In genomic region chr6:16806363-16806762, GRCh38 we compare ENCODE assay signal across 25 cellular contexts. TPM values are rescaled to one million over a fixed set of nuclear protein-coding genes. Genes with fewer than 3 reads are reported as not detected.
DNase-seq lines count a peak whose midpoint lies in the region; ATAC-seq and TF ChIP-seq lines count a peak whose summit lies in the region.
"Had no signal": no experiment of that assay in that cellular context is flagged by ENCODE, and none has a peak within 500 bp of the region (broad histone marks: within the 10 kb centered on the region; RNA-seq: fewer than 3 reads in every experiment).

No MANE protein-coding gene starts in this region.

- no peaks in the 10 kb centered on the region for H3K9me2 ChIP-seq in neural cell (ENCODE audit: insufficient read depth, low read length)

- peak overlapping the region in 3 of 5 experiments; percentile 40 to 98 (median 93) for H3K27ac Mint-ChIP-seq in brain
- H3K27ac Mint-ChIP-seq: CD14-positive monocyte; CD4-positive, alpha-beta memory T cell; CD4-positive, CD25-positive, alpha-beta regulatory T cell; CD8-positive, alpha-beta memory T cell had no signal

- H3K4me3 ChIP-seq in HEK293 (ENCODE audit: low read depth, low read length) (no peak overlapping the region), neural cell (ENCODE audit: low read length) (peak overlapping the region; percentile 68), trophoblast cell (ENCODE audit: low read depth, low read length) (no peak overlapping the region)
- H3K4me3 ChIP-seq: BLaER1, GM12878 had no signal

- H2BK120ac ChIP-seq in trophoblast cell (ENCODE audit: insufficient read depth, low read length, poor library complexity), result no peak overlapping the region

- CTCF ChIA-PET in HEK293 (lab: Yijun Ruan, JAX), result interaction anchor here (1.0 to 2.4 kb wide), 5 partner anchors 11 to 473 kb away, joined by 3 to 12 read pairs (median 4); no protein-coding TSS in a partner anchor

- no peak for TF ChIP-seq EP300 in neural cell (conservative IDR thresholded peaks at IDR 0.05; ENCODE audit: poor library complexity, severe bottlenecking)

- no peak overlapping the region for H3K14ac ChIP-seq in trophoblast cell (ENCODE audit: low read length)

- no peak for TF ChIP-seq RAD21 in neural cell (conservative IDR thresholded peaks at IDR 0.05)

- H3K27me3 ChIP-seq in neural cell (ENCODE audit: insufficient read depth, low read depth, low read length) (no peaks in the 10 kb centered on the region), trophoblast cell (ENCODE audit: insufficient read depth, low read length) (no peaks in the 10 kb centered on the region)
- H3K27me3 ChIP-seq: BE2C, BLaER1 had no signal

- H3K9me3 Mint-ChIP-seq in brain, result peaks cover 19 to 34% (median 28%) of the 10 kb centered on the region in 5 experiments

- H3K27ac ChIP-seq in HEK293 (ENCODE audit: extremely low read depth, low read depth, low read length) (no peak overlapping the region), neural cell (ENCODE audit: low read length) (peak overlapping the region; percentile 99), trophoblast cell (ENCODE audit: low read depth, low read length) (no peak overlapping the region)
- H3K27ac ChIP-seq: BLaER1 had no signal

- ATAC-seq in HG02973 (IDR thresholded peaks at IDR 0.05; ENCODE audit: unreplicated experiment), result no peak
- ATAC-seq: GM12878 had no signal

- peaks cover 55% of the 10 kb centered on the region for H3K4me1 Mint-ChIP-seq in brain
- H3K4me1 Mint-ChIP-seq: CD4-positive, alpha-beta memory T cell; CD4-positive, CD25-positive, alpha-beta regulatory T cell; CD8-positive, alpha-beta memory T cell had no signal

- H3K79me2 ChIP-seq in neural cell (replicated peaks; ENCODE audit: insufficient read depth, low read length) (no peaks in the 10 kb centered on the region), trophoblast cell (ENCODE audit: control insufficient read depth, insufficient read depth, low read length, poor library complexity) (no peaks in the 10 kb centered on the region)

- no peaks in the 10 kb centered on the region for H3K9me3 ChIP-seq in HEK293 (ENCODE audit: control insufficient read depth, insufficient read depth, low read depth, low read length)
- peaks cover 11% of the 10 kb centered on the region for H3K9me3 ChIP-seq in neural cell (ENCODE audit: low read length)
- H3K9me3 ChIP-seq in trophoblast cell (ENCODE audit: insufficient read depth, low read depth, low read length), result no peaks in the 10 kb centered on the region
- H3K9me3 ChIP-seq: BE2C had no signal

- H2BK5ac ChIP-seq in trophoblast cell (ENCODE audit: low read depth, low read length, poor library complexity), result no peak overlapping the region

- H3K4ac ChIP-seq in trophoblast cell (ENCODE audit: low read depth, low read length), result no peak overlapping the region

- H2BK12ac ChIP-seq in trophoblast cell (ENCODE audit: low read length), result no peak overlapping the region

- H3K4me1 ChIP-seq in HEK293 (ENCODE audit: control insufficient read depth, insufficient read depth, low read length), result peaks cover 19% of the 10 kb centered on the region
- H3K4me1 ChIP-seq in trophoblast cell (ENCODE audit: control insufficient read depth in 1 of 2, insufficient read depth in 2 of 2, low read length in 2 of 2), result no peaks in the 10 kb centered on the region
- H3K4me1 ChIP-seq: BLaER1 had no signal

- peaks cover 13% of the 10 kb centered on the region for H3K36me3 Mint-ChIP-seq in brain
- H3K36me3 Mint-ChIP-seq: CD4-positive, alpha-beta memory T cell; CD4-positive, CD25-positive, alpha-beta regulatory T cell had no signal

- no peak overlapping the region for H4K8ac ChIP-seq in trophoblast cell (ENCODE audit: low read depth, low read length)

- H3K36me3 ChIP-seq in HEK293 (ENCODE audit: control insufficient read depth in 2 of 2, insufficient read depth in 1 of 2, low read length in 2 of 2) (no peaks in the 10 kb centered on the region), neural cell (ENCODE audit: insufficient read depth, low read length) (no peaks in the 10 kb centered on the region), trophoblast cell (ENCODE audit: control insufficient read depth in 1 of 2, insufficient read depth in 2 of 2, low read length in 2 of 2) (no peaks in the 10 kb centered on the region)
- H3K36me3 ChIP-seq: BE2C, BLaER1 had no signal

- no peak overlapping the region for H4K91ac ChIP-seq in trophoblast cell (ENCODE audit: low read depth, low read length)

- no peak overlapping the region for H3K23ac ChIP-seq in trophoblast cell (ENCODE audit: low read length)

- POLR2A ChIA-PET in HEK293 (lab: Yijun Ruan, JAX), result no interaction called here

- H3K79me1 ChIP-seq in trophoblast cell (ENCODE audit: low read length), result no peaks in the 10 kb centered on the region

- no peak overlapping the region for H2AK5ac ChIP-seq in trophoblast cell (ENCODE audit: low read length)

- peak overlapping the region; percentile 96 for H3K9ac ChIP-seq in neural cell (ENCODE audit: low read length)
- no peak overlapping the region for H3K9ac ChIP-seq in trophoblast cell (ENCODE audit: low read length)
- H3K9ac ChIP-seq: BLaER1 had no signal

- peaks cover 4% of the 10 kb centered on the region for H3K27me3 Mint-ChIP-seq in brain
- H3K27me3 Mint-ChIP-seq: CD8-positive, alpha-beta memory T cell had no signal

- WGBS in trophoblast cell (ENCODE audit: extremely low coverage, insufficient coverage, insufficient read length), result no CpG with 5 or more reads among the region's 2 CpGs

- H3F3A ChIP-seq in neural cell (ENCODE audit: insufficient read depth, low read length, poor library complexity, severe bottlenecking), result peaks cover 3% of the 10 kb centered on the region

- no peak for TF ChIP-seq CTCF in HEK293 (tag by site-specific recombination; IDR thresholded peaks at IDR 0.05)
- no peak for TF ChIP-seq CTCF in brain (conservative IDR thresholded peaks at IDR 0.05)
- no peak for TF ChIP-seq CTCF in neural cell (IDR thresholded peaks at IDR 0.05; ENCODE audit: poor library complexity, severe bottlenecking)

- peak; percentile 32 for DNase-seq in NCI-H69 (lab: John Stamatoyannopoulos, UW)
- DNase-seq in iPS-NIHi11 (ENCODE audit: low spot score), result no peak
- no peak for DNase-seq in trophoblast cell
- DNase-seq: 8988T; ACHN; BE2C; C1 segment of cervical spinal cord; CD4-positive, alpha-beta memory T cell; CD4-positive, CD25-positive, alpha-beta regulatory T cell; CD8-positive, alpha-beta memory T cell; COR-L47; DMS 273 treated with DMSO at 0.1 percent for 48 hours; DMS153; DMS53; DMS79; DND-41; EL; GDM1 had no signal

- no peaks in the 10 kb centered on the region for H4K20me1 ChIP-seq in neural cell (ENCODE audit: insufficient read depth)
- H4K20me1 ChIP-seq: BLaER1 had no signal

- no peak overlapping the region for H3K4me3 Mint-ChIP-seq in brain
- H3K4me3 Mint-ChIP-seq: CD14-positive monocyte; CD4-positive, alpha-beta memory T cell; CD4-positive, CD25-positive, alpha-beta regulatory T cell; CD8-positive, alpha-beta memory T cell had no signal

- no peak overlapping the region for H4K12ac ChIP-seq in trophoblast cell (ENCODE audit: low read depth, low read length)

- H3K4me2 ChIP-seq in neural cell (ENCODE audit: low read length), result no peak overlapping the region
- no peak overlapping the region for H3K4me2 ChIP-seq in trophoblast cell (ENCODE audit: low read length)
- H3K4me2 ChIP-seq: BLaER1 had no signal

- H2AFZ ChIP-seq in neural cell (ENCODE audit: low read depth, low read length) (no peak overlapping the region), trophoblast cell (ENCODE audit: insufficient read depth, low read length, poor library complexity) (no peak overlapping the region)

- H3K18ac ChIP-seq in trophoblast cell (ENCODE audit: low read length), result no peak overlapping the region

TF ChIP-seq in HEK293, 187 proteins besides CTCF, POLR2A, EP300 and RAD21:
- TF ChIP-seq ZNF768 (tag by site-specific recombination; IDR thresholded peaks at IDR 0.05) (peak; percentile 74; the same call in 1 of the 2 replicates), ZNF660 (tag by site-specific recombination; IDR thresholded peaks at IDR 0.05) (no peak)

TF ChIP-seq in neural cell, 6 proteins besides CTCF, POLR2A, EP300 and RAD21:
- TF ChIP-seq EZH2 (IDR thresholded peaks at IDR 0.05; ENCODE audit: borderline replicate concordance, insufficient read depth, low read length, poor library complexity, severe bottlenecking) (no peak), TAF1 (IDR thresholded peaks at IDR 0.05; ENCODE audit: low read depth) (no peak), SMC3 (conservative IDR thresholded peaks at IDR 0.05; ENCODE audit: poor library complexity) (no peak), MXI1 (conservative IDR thresholded peaks at IDR 0.05; ENCODE audit: poor library complexity, severe bottlenecking) (no peak), POLR2AphosphoS5 (IDR thresholded peaks at IDR 0.05) (no peak)
- TF ChIP-seq, protein P1, sequence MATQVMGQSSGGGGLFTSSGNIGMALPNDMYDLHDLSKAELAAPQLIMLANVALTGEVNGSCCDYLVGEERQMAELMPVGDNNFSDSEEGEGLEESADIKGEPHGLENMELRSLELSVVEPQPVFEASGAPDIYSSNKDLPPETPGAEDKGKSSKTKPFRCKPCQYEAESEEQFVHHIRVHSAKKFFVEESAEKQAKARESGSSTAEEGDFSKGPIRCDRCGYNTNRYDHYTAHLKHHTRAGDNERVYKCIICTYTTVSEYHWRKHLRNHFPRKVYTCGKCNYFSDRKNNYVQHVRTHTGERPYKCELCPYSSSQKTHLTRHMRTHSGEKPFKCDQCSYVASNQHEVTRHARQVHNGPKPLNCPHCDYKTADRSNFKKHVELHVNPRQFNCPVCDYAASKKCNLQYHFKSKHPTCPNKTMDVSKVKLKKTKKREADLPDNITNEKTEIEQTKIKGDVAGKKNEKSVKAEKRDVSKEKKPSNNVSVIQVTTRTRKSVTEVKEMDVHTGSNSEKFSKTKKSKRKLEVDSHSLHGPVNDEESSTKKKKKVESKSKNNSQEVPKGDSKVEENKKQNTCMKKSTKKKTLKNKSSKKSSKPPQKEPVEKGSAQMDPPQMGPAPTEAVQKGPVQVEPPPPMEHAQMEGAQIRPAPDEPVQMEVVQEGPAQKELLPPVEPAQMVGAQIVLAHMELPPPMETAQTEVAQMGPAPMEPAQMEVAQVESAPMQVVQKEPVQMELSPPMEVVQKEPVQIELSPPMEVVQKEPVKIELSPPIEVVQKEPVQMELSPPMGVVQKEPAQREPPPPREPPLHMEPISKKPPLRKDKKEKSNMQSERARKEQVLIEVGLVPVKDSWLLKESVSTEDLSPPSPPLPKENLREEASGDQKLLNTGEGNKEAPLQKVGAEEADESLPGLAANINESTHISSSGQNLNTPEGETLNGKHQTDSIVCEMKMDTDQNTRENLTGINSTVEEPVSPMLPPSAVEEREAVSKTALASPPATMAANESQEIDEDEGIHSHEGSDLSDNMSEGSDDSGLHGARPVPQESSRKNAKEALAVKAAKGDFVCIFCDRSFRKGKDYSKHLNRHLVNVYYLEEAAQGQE (IDR thresholded peaks at IDR 0.05; ENCODE audit: borderline replicate concordance), result no peak
TF ChIP-seq in neural cell: peak in this region for 0.

RNA-seq across cellular contexts. Expression of gene ATXN1, which starts 45.1 kb away (rescaled TPM):
- polyA plus RNA-seq in brain (ENCODE audit: insufficient read depth, low read depth, low replicate concordance), result 4.5 TPM
- polyA plus RNA-seq in neural cell, result 23.6 and 28.2 TPM in 2 replicates
- 103 and 128 TPM in 2 replicates for polyA minus RNA-seq in neural cell
- 10.5 and 11.1 TPM in 2 replicates for polyA plus RNA-seq in trophoblast cell (2013)
